In the genomic region with DNA sequence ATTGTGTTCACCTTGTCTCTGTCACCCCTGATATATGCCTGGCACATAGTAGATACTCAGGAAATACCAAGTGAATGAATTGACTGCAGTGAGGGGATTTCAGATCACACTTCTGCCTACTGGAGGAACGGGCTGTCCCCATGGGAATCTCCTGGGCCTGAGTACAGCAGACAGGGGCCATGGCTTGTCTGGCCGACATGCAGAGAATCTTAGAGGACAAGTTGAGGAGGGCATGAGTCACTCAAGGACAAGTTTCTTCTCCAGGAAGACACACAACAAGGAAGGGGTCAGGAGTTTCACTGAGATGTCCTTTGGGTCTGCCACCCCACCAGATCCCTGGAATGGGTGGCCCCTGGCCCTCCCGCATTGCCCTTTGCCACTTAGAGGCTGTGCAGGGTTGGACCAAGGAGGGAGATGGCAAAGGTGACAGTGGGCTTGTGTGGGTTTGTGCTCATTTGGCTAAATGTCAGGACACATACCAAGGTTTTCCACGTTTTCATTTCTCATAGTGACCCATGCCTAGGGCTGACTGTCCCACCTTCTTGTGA, we compare ENCODE assay signal across 22 cellular contexts. TPM values are rescaled to one million over a fixed set of nuclear protein-coding genes. Genes with fewer than 3 reads are reported as not detected.
DNase-seq lines count a peak whose midpoint lies in the region; ATAC-seq, FAIRE-seq and TF ChIP-seq lines count a peak whose summit lies in the region.
"Had no signal": no experiment of that assay in that cellular context is flagged by ENCODE, and none has a peak within 500 bp of the region (broad histone marks: within the 10 kb centered on the region; RNA-seq: fewer than 3 reads in every experiment).

No MANE protein-coding gene starts in this region.

- intact Hi-C loops in activated CD8-positive, alpha-beta T cell treated with anti-CD3 and anti-CD28 coated beads for 36 hours (cut with micrococcal nuclease): no loop called here

- H3K4me3 Mint-ChIP-seq in activated CD8-positive, alpha-beta T cell treated with anti-CD3 and anti-CD28 coated beads, Interleukin-2, amount 10 ng/mL, durations not matched to agents 7 days and 5 days: no peak overlapping the region
- no peak overlapping the region for H3K4me3 Mint-ChIP-seq in activated CD8-positive, alpha-beta T cell treated with anti-CD3 and anti-CD28 coated beads for 36 hours
- H3K4me3 Mint-ChIP-seq: activated naive CD4-positive, alpha-beta T cell treated with anti-CD3 and anti-CD28 coated beads, Interleukin-2, amount 10 ng/mL, durations not matched to agents 7 days and 5 days; activated T-cell treated with anti-CD3 and anti-CD28 coated beads, Interleukin-2, amount 50 U/mL, for 24 hours had no signal

- H3K27me3 Mint-ChIP-seq in activated CD8-positive, alpha-beta T cell treated with anti-CD3 and anti-CD28 coated beads, Interleukin-2, amount 10 ng/mL, durations not matched to agents 7 days and 5 days (ENCODE audit: low read depth): peaks cover 1% of the 10 kb centered on the region
- H3K27me3 Mint-ChIP-seq in activated CD8-positive, alpha-beta T cell treated with anti-CD3 and anti-CD28 coated beads for 36 hours: peaks cover 5% of the 10 kb centered on the region
- H3K27me3 Mint-ChIP-seq: activated naive CD4-positive, alpha-beta T cell treated with anti-CD3 and anti-CD28 coated beads, Interleukin-2, amount 10 ng/mL, durations not matched to agents 7 days and 5 days had no signal

- H3K4me1 Mint-ChIP-seq in activated CD8-positive, alpha-beta T cell treated with anti-CD3 and anti-CD28 coated beads, Interleukin-2, amount 10 ng/mL, durations not matched to agents 7 days and 5 days (ENCODE audit: low read depth): no peaks in the 10 kb centered on the region
- no peaks in the 10 kb centered on the region for H3K4me1 Mint-ChIP-seq in activated CD8-positive, alpha-beta T cell treated with anti-CD3 and anti-CD28 coated beads for 36 hours (ENCODE audit: low read depth)
- H3K4me1 Mint-ChIP-seq: activated naive CD4-positive, alpha-beta T cell treated with anti-CD3 and anti-CD28 coated beads, Interleukin-2, amount 10 ng/mL, durations not matched to agents 7 days and 5 days had no signal

- no peaks in the 10 kb centered on the region for H3K9me3 Mint-ChIP-seq in activated CD8-positive, alpha-beta T cell treated with anti-CD3 and anti-CD28 coated beads, Interleukin-2, amount 10 ng/mL, durations not matched to agents 7 days and 5 days (ENCODE audit: insufficient read depth)
- peaks cover 5% of the 10 kb centered on the region for H3K9me3 Mint-ChIP-seq in activated CD8-positive, alpha-beta T cell treated with anti-CD3 and anti-CD28 coated beads for 36 hours

- FAIRE-seq in urothelium cell line (lab: Jason Lieb, UNC): no peak
- FAIRE-seq: G401.6, GM19239 had no signal

- H3K27ac Mint-ChIP-seq in activated CD8-positive, alpha-beta T cell treated with anti-CD3 and anti-CD28 coated beads, Interleukin-2, amount 10 ng/mL, durations not matched to agents 7 days and 5 days: no peak overlapping the region
- no peak overlapping the region for H3K27ac Mint-ChIP-seq in activated CD8-positive, alpha-beta T cell treated with anti-CD3 and anti-CD28 coated beads for 36 hours
- H3K27ac Mint-ChIP-seq: activated naive CD4-positive, alpha-beta T cell treated with anti-CD3 and anti-CD28 coated beads, Interleukin-2, amount 10 ng/mL, durations not matched to agents 7 days and 5 days; activated T-cell treated with anti-CD3 and anti-CD28 coated beads, Interleukin-2, amount 50 U/mL, for 24 hours had no signal

- H3K36me3 Mint-ChIP-seq in activated CD8-positive, alpha-beta T cell treated with anti-CD3 and anti-CD28 coated beads, Interleukin-2, amount 10 ng/mL, durations not matched to agents 7 days and 5 days (ENCODE audit: low read depth): no peaks in the 10 kb centered on the region
- H3K36me3 Mint-ChIP-seq in activated CD8-positive, alpha-beta T cell treated with anti-CD3 and anti-CD28 coated beads for 36 hours (ENCODE audit: low read depth): no peaks in the 10 kb centered on the region
- H3K36me3 Mint-ChIP-seq: activated naive CD4-positive, alpha-beta T cell treated with anti-CD3 and anti-CD28 coated beads, Interleukin-2, amount 10 ng/mL, durations not matched to agents 7 days and 5 days had no signal

- CTCF ChIA-PET in activated CD8-positive, alpha-beta T cell treated with anti-CD3 and anti-CD28 coated beads, Interleukin-2, amount 10 ng/mL, durations not matched to agents 7 days and 5 days (lab: Charles Lee): no interaction called here
- CTCF ChIA-PET in activated CD8-positive, alpha-beta T cell treated with anti-CD3 and anti-CD28 coated beads for 36 hours (lab: Charles Lee): no interaction called here

- DNase-seq in activated CD8-positive, alpha-beta T cell treated with anti-CD3 and anti-CD28 coated beads, Interleukin-2, amount 10 ng/mL, durations not matched to agents 7 days and 5 days: peak; percentile 14
- no peak for DNase-seq in activated CD8-positive, alpha-beta T cell treated with anti-CD3 and anti-CD28 coated beads for 36 hours
- DNase-seq in astrocyte of the hippocampus (ENCODE audit: low read depth, low spot score) (peak; percentile 51), iris pigment epithelial cell (ENCODE audit: low read depth) (peak; percentile 44), urothelium cell line (ENCODE audit: low spot score) (peak; percentile 29)
- DNase-seq in activated CD4-positive, alpha-beta T cell treated with anti-CD3 and anti-CD28 coated beads for 4 hours: no peak
- DNase-seq: activated CD4-positive, alpha-beta T cell treated with anti-CD3 and anti-CD28 coated beads, Interleukin-2, amount 50 U/mL, for 48 hours; activated naive CD4-positive, alpha-beta T cell treated with anti-CD3 and anti-CD28 coated beads, Interleukin-2, amount 10 ng/mL, durations not matched to agents 7 days and 5 days; activated T-cell treated with anti-CD3 and anti-CD28 coated beads, Interleukin-2, amount 50 U/mL, for 24 hours; dermis blood vessel endothelial cell; lower lobe of right lung; NCI-H1417; NCI-H524 treated with DMSO at 0.1 percent for 48 hours; occipital lobe; right lobe of liver; stimulated activated naive CD8-positive, alpha-beta T cell treated with anti-CD3 and anti-CD28 coated beads, Interleukin-15, Interleukin-2, amounts not matched to agents 100 U/mL and 50 U/mL, for 24 hours had no signal

- TF ChIP-seq CTCF in activated CD8-positive, alpha-beta T cell treated with anti-CD3 and anti-CD28 coated beads for 36 hours (IDR thresholded peaks at IDR 0.05): no peak

- no peak for ATAC-seq in activated CD8-positive, alpha-beta T cell treated with anti-CD3 and anti-CD28 coated beads, Interleukin-2, amount 10 ng/mL, durations not matched to agents 7 days and 5 days
- no peak for ATAC-seq in activated CD8-positive, alpha-beta T cell treated with anti-CD3 and anti-CD28 coated beads for 36 hours
- ATAC-seq in HG03025 (IDR thresholded peaks at IDR 0.05; ENCODE audit: low FRiP score, unreplicated experiment) (no peak), HG03097 (IDR thresholded peaks at IDR 0.05; ENCODE audit: low FRiP score, unreplicated experiment) (no peak)
- ATAC-seq: lower lobe of right lung; right lobe of liver; stimulated activated naive CD8-positive, alpha-beta T cell treated with anti-CD3 and anti-CD28 coated beads, Interleukin-15, Interleukin-2, amounts not matched to agents 100 U/mL and 50 U/mL, for 24 hours had no signal

- POLR2A ChIA-PET in activated CD8-positive, alpha-beta T cell treated with anti-CD3 and anti-CD28 coated beads, Interleukin-2, amount 10 ng/mL, durations not matched to agents 7 days and 5 days (lab: Charles Lee): no interaction called here
- POLR2A ChIA-PET in activated CD8-positive, alpha-beta T cell treated with anti-CD3 and anti-CD28 coated beads for 36 hours (lab: Charles Lee): no interaction called here

RNA-seq across cellular contexts. Expression of a gene that starts 20.8 kb away (rescaled TPM):
- total RNA-seq in activated CD8-positive, alpha-beta T cell treated with anti-CD3 and anti-CD28 coated beads, Interleukin-2, amount 10 ng/mL, durations not matched to agents 7 days and 5 days: not detected
- total RNA-seq in activated CD8-positive, alpha-beta T cell treated with anti-CD3 and anti-CD28 coated beads for 36 hours: not detected
- total RNA-seq: breast epithelium, lower lobe of right lung, tibial nerve had no signal

Comparison
In these comparisons a context has a peak if more than half of its experiments do, and no peak if none do; other contexts are left out.
1. DNase-seq: peak in activated CD8-positive, alpha-beta T cell treated with anti-CD3 and anti-CD28 coated beads, Interleukin-2, amount 10 ng/mL, durations not matched to agents 7 days and 5 days (single experiment), astrocyte of the hippocampus (single experiment), iris pigment epithelial cell (single experiment) and urothelium cell line (single experiment); none in activated CD8-positive, alpha-beta T cell treated with anti-CD3 and anti-CD28 coated beads for 36 hours (single experiment) and activated CD4-positive, alpha-beta T cell treated with anti-CD3 and anti-CD28 coated beads for 4 hours (0 of 2).